8 cellular contexts compared by ENCODE assay signal in genomic region chr4:48340905-48341775, GRCh38. TPM values are rescaled to one million over a fixed set of nuclear protein-coding genes. Genes with fewer than 3 reads are reported as not detected.
DNase-seq lines count a peak whose midpoint lies in the region; ATAC-seq and TF ChIP-seq lines count a peak whose summit lies in the region.

TSS of gene SLAIN2 (plus strand) at chr4:48341529. CDS start at chr4:48341740, 211 bp downstream.

- H3K4me1 Mint-ChIP-seq in activated T-cell treated with anti-CD3 and anti-CD28 coated beads, Interleukin-2, amount 50 U/mL, for 4 hours (ENCODE audit: low read depth): peaks cover 57% of the 10 kb centered on the region

- H3K27me3 ChIP-seq in esophagus (ENCODE audit: control insufficient read depth in 1 of 2, insufficient read depth in 2 of 2, low read length in 2 of 2) (no peaks in the 10 kb centered on the region), muscle layer of colon (ENCODE audit: control insufficient read depth in 1 of 2, insufficient read depth in 2 of 2, low read length in 2 of 2) (no peaks in the 10 kb centered on the region)

- DNase-seq in DMS79 (lab: John Stamatoyannopoulos, UW): peak; percentile 95
- DNase-seq in KBM-7: peak; percentile 94
- peak; percentile 97 for DNase-seq in activated T-cell treated with anti-CD3 and anti-CD28 coated beads, Interleukin-2, amount 50 U/mL, for 4 hours
- DNase-seq in stimulated activated CD8-positive, alpha-beta memory T cell treated with anti-CD3 and anti-CD28 coated beads, Interleukin-7, amount 100 ng/mL, for 24 hours (ENCODE audit: low read depth): peak; percentile 98

- peak within 1 kb of the TSS; percentile 99 for H3K4me3 Mint-ChIP-seq in activated T-cell treated with anti-CD3 and anti-CD28 coated beads, Interleukin-2, amount 50 U/mL, for 4 hours

- H3K27me3 Mint-ChIP-seq in activated T-cell treated with anti-CD3 and anti-CD28 coated beads, Interleukin-2, amount 50 U/mL, for 4 hours (ENCODE audit: low read depth): no peaks in the 10 kb centered on the region

- WGBS in esophagus, 2 donors: 0 to 1% methylated on average over 77 to 89 of the region's 89 CpGs

- H3K4me1 ChIP-seq in esophagus (ENCODE audit: control insufficient read depth in 2 of 2, insufficient read depth in 2 of 2, low read length in 1 of 2) (no peaks in the 10 kb centered on the region), muscle layer of colon (ENCODE audit: insufficient read depth, low read length) (peaks cover 31% of the 10 kb centered on the region)

- H3K36me3 ChIP-seq in esophagus (ENCODE audit: control insufficient read depth in 2 of 2, insufficient read depth in 2 of 2, low read length in 1 of 2): no peaks in the 10 kb centered on the region
- no peaks in the 10 kb centered on the region for H3K36me3 ChIP-seq in muscle layer of colon (ENCODE audit: insufficient read depth, low read length)

- H3K4me3 ChIP-seq in esophagus (ENCODE audit: low read depth in 1 of 2, low read length in 2 of 2) (peak within 1 kb of the TSS; percentile 84 to 96), muscle layer of colon (ENCODE audit: low read depth in 1 of 2, low read length in 2 of 2) (peak within 1 kb of the TSS; percentile 86 to 93)

- no peaks in the 10 kb centered on the region for H3K9me3 Mint-ChIP-seq in activated T-cell treated with anti-CD3 and anti-CD28 coated beads, Interleukin-2, amount 50 U/mL, for 4 hours

- ATAC-seq in GM21717 (IDR thresholded peaks at IDR 0.05; ENCODE audit: unreplicated experiment): peak; percentile 92
- peak; percentile 88 for ATAC-seq in activated T-cell treated with anti-CD3 and anti-CD28 coated beads, Interleukin-2, amount 50 U/mL, for 4 hours

- in situ Hi-C loops in KBM-7 (cut with MboI; ENCODE audit: low pct_unique_long_range_greater_than_20kb, low sequenced_read_pairs): no loop called here

- peaks cover 2% of the 10 kb centered on the region for H3K36me3 Mint-ChIP-seq in activated T-cell treated with anti-CD3 and anti-CD28 coated beads, Interleukin-2, amount 50 U/mL, for 4 hours (ENCODE audit: insufficient read depth)

- H3K9ac ChIP-seq in muscle layer of colon (ENCODE audit: low read length): peak within 1 kb of the TSS; percentile 79

- peak within 1 kb of the TSS; percentile 92 to 99 for H3K27ac ChIP-seq in esophagus (ENCODE audit: low read depth in 2 of 2, low read length in 1 of 2)
- H3K27ac ChIP-seq in muscle layer of colon (ENCODE audit: low read depth, low read length): peak within 1 kb of the TSS; percentile 88

- H3K9me3 ChIP-seq in esophagus (ENCODE audit: control insufficient read depth in 2 of 2, insufficient read depth in 1 of 2, low read depth in 1 of 2, low read length in 1 of 2): no peaks in the 10 kb centered on the region
- no peaks in the 10 kb centered on the region for H3K9me3 ChIP-seq in muscle layer of colon (ENCODE audit: low read length)

TF ChIP-seq in PFSK-1, 5 proteins besides CTCF, POLR2A, EP300 and RAD21:
- peak; percentile 90; the same call in 1 of the 2 replicates for TF ChIP-seq TAF1 (IDR thresholded peaks at IDR 0.05; ENCODE audit: borderline replicate concordance, insufficient read depth, low read length)
- TF ChIP-seq FOXP2 (optimal IDR thresholded peaks at IDR 0.05; ENCODE audit: borderline replicate concordance, extremely low read depth, extremely low read length, insufficient read depth): peak; percentile 89
- TF ChIP-seq SIN3A (IDR thresholded peaks at IDR 0.05; ENCODE audit: borderline replicate concordance, insufficient read depth, low read length): peak; percentile 21; the same call in 1 of the 2 replicates
- peak in 1 of 2 experiments; percentile 51; a peak in 1 of 4 replicates for TF ChIP-seq REST (IDR thresholded peaks at IDR 0.05; ENCODE audit: insufficient read depth in 1 of 2, low read depth in 2 of 2, low read length in 2 of 2)
- peak; percentile 81 for TF ChIP-seq POLR2AphosphoS5 (IDR thresholded peaks at IDR 0.05; ENCODE audit: low read depth, low read length)

RNA-seq across cellular contexts. Expression of gene SLAIN2, which starts in this region (rescaled TPM):
- polyA plus RNA-seq in PFSK-1 (2012; ENCODE audit: insufficient read length, low read depth): 25.0 TPM
- 10 to 100 TPM; 66.3 to 75.4 (median 72.0) TPM for total RNA-seq in activated T-cell treated with anti-CD3 and anti-CD28 coated beads, Interleukin-2, amount 50 U/mL, for 4 hours
- polyA plus RNA-seq in esophagus: 10 to 100 TPM; 17.9 to 41.5 TPM

Comparison
In these comparisons a context has a peak if more than half of its experiments do, and no peak if none do; other contexts are left out.
1. Peak in every context shown above with its lines: DNase-seq, ATAC-seq, H3K4me3 ChIP-seq and H3K27ac ChIP-seq.